1 cellular context compared by ENCODE assay signal in genomic region chr7:128266891-128267839, GRCh38.
TF ChIP-seq lines count a peak whose summit lies in the region.

No MANE protein-coding gene starts in this region.

TF ChIP-seq in K562, 482 proteins besides CTCF, POLR2A, EP300 and RAD21 (continued from another document and continues in another):
- TF ChIP-seq ZBTB33 (CRISPR knock-in tag; IDR thresholded peaks at IDR 0.05) (peak; percentile 22; the same call in 1 of the 2 replicates), CREB1 (IDR thresholded peaks at IDR 0.05) (no peak), CREB1 (CRISPR knock-in tag; IDR thresholded peaks at IDR 0.05) (peak; percentile 42; the same call in 1 of the 2 replicates), ZBTB8A (IDR thresholded peaks at IDR 0.05; ENCODE audit: partially characterized antibody) (no peak), SOX6 (IDR thresholded peaks at IDR 0.05) (peak; percentile 50; the same call in 1 of the 2 replicates), HDAC8 (tag; IDR thresholded peaks at IDR 0.05) (no peak), ZNF76 (CRISPR knock-in tag; IDR thresholded peaks at IDR 0.05; ENCODE audit: borderline replicate concordance) (peak; percentile 70; the same call in 1 of the 2 replicates), ZBTB26 (CRISPR knock-in tag; IDR thresholded peaks at IDR 0.05) (peak; percentile 67; the same call in 1 of the 2 replicates), RBFOX2 (IDR thresholded peaks at IDR 0.05; ENCODE audit: low read depth, low read length) (peak; percentile 69), NBN (IDR thresholded peaks at IDR 0.05; ENCODE audit: low read depth) (peak; percentile 86), HOXB6 (CRISPR knock-in tag; IDR thresholded peaks at IDR 0.05; ENCODE audit: borderline replicate concordance) (peak; percentile 73; the same call in 1 of the 2 replicates), ZNF184 (CRISPR knock-in tag; IDR thresholded peaks at IDR 0.05) (no peak), TFAP4 (CRISPR knock-in tag; IDR thresholded peaks at IDR 0.05; ENCODE audit: borderline replicate concordance) (peak; percentile 74; the same call in 1 of the 2 replicates), JUNB (CRISPR knock-in tag; conservative IDR thresholded peaks at IDR 0.05) (peak; percentile 13; the same call in 1 of the 2 replicates), ZNF79 (CRISPR knock-in tag; IDR thresholded peaks at IDR 0.05; ENCODE audit: low read depth) (peak; percentile 65; the same call in 1 of the 2 replicates), L3MBTL2 (IDR thresholded peaks at IDR 0.05) (peak; percentile 90), HMG20A (CRISPR knock-in tag; conservative IDR thresholded peaks at IDR 0.05) (no peak), GABPA (tag; conservative IDR thresholded peaks at IDR 0.05; ENCODE audit: low read depth) (peak; percentile 40), SIRT6 (IDR thresholded peaks at IDR 0.05; ENCODE audit: low read depth, low read length) (no peak), ZBTB1 (CRISPR knock-in tag; IDR thresholded peaks at IDR 0.05; ENCODE audit: borderline replicate concordance, low read depth) (peak; percentile 35; the same call in 1 of the 2 replicates), ZNF436 (CRISPR knock-in tag; IDR thresholded peaks at IDR 0.05) (0 out of 2 replicates have a peak, but pooled peaks have one; percentile 37), ZNF780A (CRISPR knock-in tag; IDR thresholded peaks at IDR 0.05) (no peak), ATF4 (CRISPR knock-in tag; IDR thresholded peaks at IDR 0.05) (peak; percentile 97), FOXP1 (CRISPR knock-in tag; IDR thresholded peaks at IDR 0.05) (no peak), NR4A1 (CRISPR knock-in tag; IDR thresholded peaks at IDR 0.05) (no peak), NR4A1 (tag; IDR thresholded peaks at IDR 0.05) (peak; percentile 33; the same call in 1 of the 2 replicates), THAP12 (CRISPR knock-in tag; IDR thresholded peaks at IDR 0.05) (0 out of 2 replicates have a peak, but pooled peaks have one; percentile 22), NFIC (IDR thresholded peaks at IDR 0.05) (peak; percentile 39; the same call in 1 of the 2 replicates), MAZ (CRISPR knock-in tag; conservative IDR thresholded peaks at IDR 0.05 in 1 of 2, IDR thresholded peaks at IDR 0.05 in 1 of 2) (peak in 1 of 2 experiments; percentile 33; a peak in 1 of 4 replicates), ZNF830 (CRISPR knock-in tag; IDR thresholded peaks at IDR 0.05) (0 out of 2 replicates have a peak, but pooled peaks have one; percentile 51), MAFK (IDR thresholded peaks at IDR 0.05; ENCODE audit: low read length) (0 out of 2 replicates have a peak, but pooled peaks have one; percentile 6), SREBF1 (IDR thresholded peaks at IDR 0.05; ENCODE audit: borderline replicate concordance, low read depth, low read length) (no peak), ETV5 (CRISPR knock-in tag; IDR thresholded peaks at IDR 0.05; ENCODE audit: low read depth) (no peak), RBM14 (IDR thresholded peaks at IDR 0.05; ENCODE audit: borderline replicate concordance, insufficient read depth, low read depth, low read length) (no peak), TAF7 (tag; IDR thresholded peaks at IDR 0.05) (peak; percentile 68; the same call in 1 of the 2 replicates), ATF6 (CRISPR knock-in tag; IDR thresholded peaks at IDR 0.05) (no peak), E2F8 (IDR thresholded peaks at IDR 0.05; ENCODE audit: low read depth, partially characterized antibody) (peak; percentile 17), JUND (IDR thresholded peaks at IDR 0.05; ENCODE audit: borderline replicate concordance, low read depth, low read length) (peak; percentile 92), JUND (tag; IDR thresholded peaks at IDR 0.05; ENCODE audit: borderline replicate concordance, low read depth, low read length) (peak; percentile 78; the same call in 2 of the 3 replicates), UBTF (IDR thresholded peaks at IDR 0.05; ENCODE audit: borderline replicate concordance in 1 of 2, low read depth in 2 of 2, low read length in 2 of 2) (0 out of 4 replicates have a peak, but pooled peaks of 1 of the 2 experiments have one; percentile 49), MLX (CRISPR knock-in tag; conservative IDR thresholded peaks at IDR 0.05) (no peak), PHF8 (IDR thresholded peaks at IDR 0.05; ENCODE audit: borderline replicate concordance, low read length) (peak; percentile 36; the same call in 1 of the 2 replicates), TRIM25 (IDR thresholded peaks at IDR 0.05; ENCODE audit: borderline replicate concordance) (no peak)
